ENCODE assay signal across 6 cellular contexts in the genomic region with DNA sequence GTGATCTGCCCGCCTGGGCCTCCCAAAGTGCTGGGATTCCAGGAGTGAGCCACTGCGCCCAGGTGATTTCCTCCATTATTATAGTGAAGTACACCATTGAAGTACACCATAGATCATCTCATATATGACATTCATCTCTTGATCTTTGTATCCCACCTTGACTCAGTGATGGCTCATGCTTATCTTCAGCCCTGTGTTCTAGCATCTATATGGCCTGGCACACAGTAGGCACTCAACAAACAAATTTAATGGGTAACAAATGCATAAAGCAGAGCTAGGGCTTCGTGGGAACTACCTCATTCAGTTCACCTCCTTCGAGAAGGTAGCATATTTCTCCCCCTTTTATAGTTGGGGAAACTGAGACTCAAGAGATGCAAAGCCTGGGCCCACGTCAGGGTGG. TPM values are rescaled to one million over a fixed set of nuclear protein-coding genes. Genes with fewer than 3 reads are reported as not detected.
DNase-seq lines count a peak whose midpoint lies in the region; TF ChIP-seq lines count a peak whose summit lies in the region.

No MANE protein-coding gene starts in this region.

- no peaks in the 10 kb centered on the region for H3K36me3 ChIP-seq in Karpas-422 (ENCODE audit: insufficient read depth, low read length)

- no peak for TF ChIP-seq CTCF in coronary artery (IDR thresholded peaks at IDR 0.05)

- DNase-seq in Karpas-422 (no peak), coronary artery (ENCODE audit: low spot score) (no peak), skeletal muscle cell (ENCODE audit: low read depth) (no peak), NCI-H2196 (lab: John Stamatoyannopoulos, UW; ENCODE audit: unreplicated experiment) (no peak), anterior cingulate cortex (lab: John Stamatoyannopoulos, UW) (no peak), pons (ENCODE audit: low spot score) (no peak)

- H3K4me3 ChIP-seq in Karpas-422 (ENCODE audit: low read length) (peak overlapping the region; percentile 83), coronary artery (peak overlapping the region; percentile 84), skeletal muscle cell (ENCODE audit: low read depth, low read length) (peak overlapping the region; percentile 67)

- no peaks in the 10 kb centered on the region for H3K9me3 ChIP-seq in Karpas-422 (ENCODE audit: low read length)

- H3K79me2 ChIP-seq in Karpas-422 (ENCODE audit: low read length), result no peaks in the 10 kb centered on the region

- H3K27me3 ChIP-seq in Karpas-422 (ENCODE audit: low read length), result no peaks in the 10 kb centered on the region

- peaks cover 56% of the 10 kb centered on the region for H3K4me1 ChIP-seq in Karpas-422 (ENCODE audit: low read length)

- H3K9ac ChIP-seq in Karpas-422 (ENCODE audit: low read length), result peak overlapping the region; percentile 92

- H2AFZ ChIP-seq in Karpas-422 (ENCODE audit: low read length), result no peak overlapping the region

- H3K9me2 ChIP-seq in Karpas-422 (replicated peaks; ENCODE audit: insufficient read depth, low read length), result no peaks in the 10 kb centered on the region

- H4K20me1 ChIP-seq in Karpas-422 (ENCODE audit: insufficient read depth, low read depth, low read length), result no peaks in the 10 kb centered on the region

- H3K27ac ChIP-seq in Karpas-422 (ENCODE audit: low read length), result no peak overlapping the region
- no peak overlapping the region for H3K27ac ChIP-seq in coronary artery

- peak overlapping the region; percentile 92 for H3K4me2 ChIP-seq in Karpas-422 (ENCODE audit: low read depth, low read length, poor library complexity, severe bottlenecking)

RNA-seq across cellular contexts. Expression of a gene that starts 1.0 kb away (rescaled TPM):
- total RNA-seq in Karpas-422 (2014; rRNA removed; shearing (Covaris generic); ENCODE audit: low replicate concordance), result 8.4 and 26.8 TPM in 2 replicates

RNA-seq across cellular contexts. Expression of a gene that starts 1.0 kb away (rescaled TPM):
- 13.8 and 18.4 TPM in 2 replicates for total RNA-seq in Karpas-422 (2014; rRNA removed; shearing (Covaris generic); ENCODE audit: low replicate concordance)

RNA-seq across cellular contexts. Expression of a gene that starts 4.8 kb away (rescaled TPM):
- 13.6 and 16.3 TPM in 2 replicates for total RNA-seq in Karpas-422 (2014; rRNA removed; shearing (Covaris generic); ENCODE audit: low replicate concordance)

RNA-seq across cellular contexts. Expression of a gene that starts 5.5 kb away (rescaled TPM):
- 19.1 and 50.4 TPM in 2 replicates for total RNA-seq in Karpas-422 (2014; rRNA removed; shearing (Covaris generic); ENCODE audit: low replicate concordance)

RNA-seq across cellular contexts. Expression of a gene that starts 20.7 kb away (rescaled TPM):
- total RNA-seq in Karpas-422 (2014; rRNA removed; shearing (Covaris generic); ENCODE audit: low replicate concordance), result 18.6 and 60.6 TPM in 2 replicates
